ENCODE assay signal across 1 cellular context in the genomic region with DNA sequence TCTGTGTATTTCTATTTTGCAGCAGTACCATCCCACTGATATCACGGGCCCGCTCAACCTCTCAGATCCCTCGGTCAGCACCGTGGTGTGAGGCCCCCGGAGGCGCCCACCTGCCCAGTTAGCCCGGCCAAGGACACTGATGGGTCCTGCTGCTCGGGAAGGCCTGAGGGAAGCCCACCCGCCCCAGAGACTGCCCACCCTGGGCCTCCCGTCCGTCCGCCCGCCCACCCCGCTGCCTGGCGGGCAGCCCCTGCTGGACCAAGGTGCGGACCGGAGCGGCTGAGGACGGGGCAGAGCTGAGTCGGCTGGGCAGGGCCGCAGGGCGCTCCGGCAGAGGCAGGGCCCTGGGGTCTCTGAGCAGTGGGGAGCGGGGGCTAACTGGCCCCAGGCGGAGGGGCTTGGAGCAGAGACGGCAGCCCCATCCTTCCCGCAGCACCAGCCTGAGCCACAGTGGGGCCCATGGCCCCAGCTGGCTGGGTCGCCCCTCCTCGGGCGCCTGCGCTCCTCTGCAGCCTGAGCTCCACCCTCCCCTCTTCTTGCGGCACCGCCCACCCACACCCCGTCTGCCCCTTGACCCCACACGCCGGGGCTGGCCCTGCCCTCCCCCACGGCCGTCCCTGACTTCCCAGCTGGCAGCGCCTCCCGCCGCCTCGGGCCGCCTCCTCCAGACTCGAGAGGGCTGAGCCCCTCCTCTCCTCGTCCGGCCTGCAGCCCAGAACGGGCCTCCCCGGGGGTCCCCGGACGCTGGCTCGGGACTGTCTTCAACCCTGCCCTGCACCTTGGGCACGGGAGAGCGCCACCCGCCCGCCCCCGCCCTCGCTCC.
TF ChIP-seq lines count a peak whose summit lies in the region.

No MANE protein-coding gene starts in this region.

TF ChIP-seq in GM23338, 12 proteins besides CTCF, POLR2A, EP300 and RAD21 (continued from another document):
- TF ChIP-seq, protein P1, sequence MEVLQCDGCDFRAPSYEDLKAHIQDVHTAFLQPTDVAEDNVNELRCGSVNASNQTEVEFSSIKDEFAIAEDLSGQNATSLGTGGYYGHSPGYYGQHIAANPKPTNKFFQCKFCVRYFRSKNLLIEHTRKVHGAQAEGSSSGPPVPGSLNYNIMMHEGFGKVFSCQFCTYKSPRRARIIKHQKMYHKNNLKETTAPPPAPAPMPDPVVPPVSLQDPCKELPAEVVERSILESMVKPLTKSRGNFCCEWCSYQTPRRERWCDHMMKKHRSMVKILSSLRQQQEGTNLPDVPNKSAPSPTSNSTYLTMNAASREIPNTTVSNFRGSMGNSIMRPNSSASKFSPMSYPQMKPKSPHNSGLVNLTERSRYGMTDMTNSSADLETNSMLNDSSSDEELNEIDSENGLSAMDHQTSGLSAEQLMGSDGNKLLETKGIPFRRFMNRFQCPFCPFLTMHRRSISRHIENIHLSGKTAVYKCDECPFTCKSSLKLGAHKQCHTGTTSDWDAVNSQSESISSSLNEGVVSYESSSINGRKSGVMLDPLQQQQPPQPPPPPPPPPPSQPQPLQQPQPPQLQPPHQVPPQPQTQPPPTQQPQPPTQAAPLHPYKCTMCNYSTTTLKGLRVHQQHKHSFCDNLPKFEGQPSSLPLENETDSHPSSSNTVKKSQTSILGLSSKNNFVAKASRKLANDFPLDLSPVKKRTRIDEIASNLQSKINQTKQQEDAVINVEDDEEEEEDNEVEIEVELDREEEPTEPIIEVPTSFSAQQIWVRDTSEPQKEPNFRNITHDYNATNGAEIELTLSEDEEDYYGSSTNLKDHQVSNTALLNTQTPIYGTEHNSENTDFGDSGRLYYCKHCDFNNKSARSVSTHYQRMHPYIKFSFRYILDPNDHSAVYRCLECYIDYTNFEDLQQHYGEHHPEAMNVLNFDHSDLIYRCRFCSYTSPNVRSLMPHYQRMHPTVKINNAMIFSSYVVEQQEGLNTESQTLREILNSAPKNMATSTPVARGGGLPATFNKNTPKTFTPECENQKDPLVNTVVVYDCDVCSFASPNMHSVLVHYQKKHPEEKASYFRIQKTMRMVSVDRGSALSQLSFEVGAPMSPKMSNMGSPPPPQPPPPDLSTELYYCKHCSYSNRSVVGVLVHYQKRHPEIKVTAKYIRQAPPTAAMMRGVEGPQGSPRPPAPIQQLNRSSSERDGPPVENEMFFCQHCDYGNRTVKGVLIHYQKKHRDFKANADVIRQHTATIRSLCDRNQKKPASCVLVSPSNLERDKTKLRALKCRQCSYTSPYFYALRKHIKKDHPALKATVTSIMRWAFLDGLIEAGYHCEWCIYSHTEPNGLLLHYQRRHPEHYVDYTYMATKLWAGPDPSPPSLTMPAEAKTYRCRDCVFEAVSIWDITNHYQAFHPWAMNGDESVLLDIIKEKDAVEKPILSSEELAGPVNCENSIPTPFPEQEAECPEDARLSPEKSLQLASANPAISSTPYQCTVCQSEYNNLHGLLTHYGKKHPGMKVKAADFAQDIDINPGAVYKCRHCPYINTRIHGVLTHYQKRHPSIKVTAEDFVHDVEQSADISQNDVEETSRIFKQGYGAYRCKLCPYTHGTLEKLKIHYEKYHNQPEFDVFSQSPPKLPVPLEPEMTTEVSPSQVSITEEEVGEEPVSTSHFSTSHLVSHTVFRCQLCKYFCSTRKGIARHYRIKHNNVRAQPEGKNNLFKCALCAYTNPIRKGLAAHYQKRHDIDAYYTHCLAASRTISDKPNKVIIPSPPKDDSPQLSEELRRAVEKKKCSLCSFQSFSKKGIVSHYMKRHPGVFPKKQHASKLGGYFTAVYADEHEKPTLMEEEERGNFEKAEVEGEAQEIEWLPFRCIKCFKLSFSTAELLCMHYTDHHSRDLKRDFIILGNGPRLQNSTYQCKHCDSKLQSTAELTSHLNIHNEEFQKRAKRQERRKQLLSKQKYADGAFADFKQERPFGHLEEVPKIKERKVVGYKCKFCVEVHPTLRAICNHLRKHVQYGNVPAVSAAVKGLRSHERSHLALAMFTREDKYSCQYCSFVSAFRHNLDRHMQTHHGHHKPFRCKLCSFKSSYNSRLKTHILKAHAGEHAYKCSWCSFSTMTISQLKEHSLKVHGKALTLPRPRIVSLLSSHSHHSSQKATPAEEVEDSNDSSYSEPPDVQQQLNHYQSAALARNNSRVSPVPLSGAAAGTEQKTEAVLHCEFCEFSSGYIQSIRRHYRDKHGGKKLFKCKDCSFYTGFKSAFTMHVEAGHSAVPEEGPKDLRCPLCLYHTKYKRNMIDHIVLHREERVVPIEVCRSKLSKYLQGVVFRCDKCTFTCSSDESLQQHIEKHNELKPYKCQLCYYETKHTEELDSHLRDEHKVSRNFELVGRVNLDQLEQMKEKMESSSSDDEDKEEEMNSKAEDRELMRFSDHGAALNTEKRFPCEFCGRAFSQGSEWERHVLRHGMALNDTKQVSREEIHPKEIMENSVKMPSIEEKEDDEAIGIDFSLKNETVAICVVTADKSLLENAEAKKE (CRISPR knock-in tag; IDR thresholded peaks at IDR 0.05), result no peak
- TF ChIP-seq STAT1 (IDR thresholded peaks at IDR 0.05; ENCODE audit: unreplicated experiment), result no peak
- no peak for TF ChIP-seq ZNF114 (CRISPR knock-in tag; IDR thresholded peaks at IDR 0.05)
- no peak for TF ChIP-seq ZNF331 (CRISPR knock-in tag; IDR thresholded peaks at IDR 0.05; ENCODE audit: low read depth)
